ENCODE assay signal across 1 cellular context in the genomic region with DNA sequence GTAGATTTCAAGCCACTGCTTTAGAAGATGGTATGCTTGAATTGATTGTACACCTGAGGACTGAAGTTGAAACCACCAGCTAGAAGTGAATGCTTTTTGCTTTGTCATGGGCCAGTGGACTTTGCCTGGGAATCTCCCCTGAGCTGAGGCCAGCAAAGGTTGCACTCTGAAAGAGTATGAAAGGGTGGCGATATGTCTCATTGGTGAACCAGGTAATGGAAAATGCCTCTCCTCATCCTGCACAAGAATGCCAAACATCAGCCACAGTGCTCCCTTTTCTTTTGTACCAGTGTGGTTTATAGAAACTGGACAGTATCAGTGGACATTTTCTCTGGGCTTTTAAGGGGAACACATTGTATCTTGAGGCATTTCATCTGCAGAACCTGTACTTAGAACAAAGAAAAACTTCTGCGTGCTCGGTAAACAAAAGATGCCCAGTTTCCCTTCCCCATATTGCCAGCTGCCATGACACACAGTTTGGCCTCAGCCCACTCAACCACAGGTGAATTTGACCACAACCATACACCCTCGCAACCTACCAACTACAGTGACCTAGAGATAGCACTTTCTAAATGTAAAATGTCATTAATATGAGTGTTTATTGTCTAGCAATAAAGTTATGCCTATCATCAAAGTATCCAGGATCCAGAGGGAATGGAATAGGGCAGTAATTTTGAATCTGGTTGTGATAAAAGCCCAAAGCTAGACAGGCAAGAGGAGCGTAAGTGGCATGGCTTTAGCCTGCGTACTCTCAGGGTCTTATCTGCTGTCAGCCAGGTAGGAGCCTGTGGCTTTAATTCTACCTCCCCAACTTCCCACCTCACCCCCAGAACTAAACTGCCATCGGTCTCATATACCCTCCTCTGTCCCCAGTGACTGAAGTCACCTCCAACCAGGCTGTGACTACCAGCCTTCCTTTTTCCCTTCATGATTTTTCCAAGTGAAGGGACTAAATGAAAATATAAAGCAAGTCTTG.
TF ChIP-seq lines count a peak whose summit lies in the region.

No MANE protein-coding gene starts in this region.

TF ChIP-seq in HepG2, 621 proteins besides CTCF, POLR2A, EP300 and RAD21 (continued from another document and continues in another):
- TF ChIP-seq, protein P1, sequence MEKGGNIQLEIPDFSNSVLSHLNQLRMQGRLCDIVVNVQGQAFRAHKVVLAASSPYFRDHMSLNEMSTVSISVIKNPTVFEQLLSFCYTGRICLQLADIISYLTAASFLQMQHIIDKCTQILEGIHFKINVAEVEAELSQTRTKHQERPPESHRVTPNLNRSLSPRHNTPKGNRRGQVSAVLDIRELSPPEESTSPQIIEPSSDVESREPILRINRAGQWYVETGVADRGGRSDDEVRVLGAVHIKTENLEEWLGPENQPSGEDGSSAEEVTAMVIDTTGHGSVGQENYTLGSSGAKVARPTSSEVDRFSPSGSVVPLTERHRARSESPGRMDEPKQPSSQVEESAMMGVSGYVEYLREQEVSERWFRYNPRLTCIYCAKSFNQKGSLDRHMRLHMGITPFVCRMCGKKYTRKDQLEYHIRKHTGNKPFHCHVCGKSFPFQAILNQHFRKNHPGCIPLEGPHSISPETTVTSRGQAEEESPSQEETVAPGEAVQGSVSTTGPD (CRISPR knock-in tag; IDR thresholded peaks at IDR 0.05): no peak
- TF ChIP-seq ZFYVE20 (CRISPR knock-in tag; IDR thresholded peaks at IDR 0.05; ENCODE audit: borderline replicate concordance, low read depth) (no peak), AGO1 (IDR thresholded peaks at IDR 0.05; ENCODE audit: low read depth, low read length, poor library complexity, severe bottlenecking) (no peak), TMF1 (CRISPR knock-in tag; IDR thresholded peaks at IDR 0.05; ENCODE audit: low read depth) (no peak), HDAC1 (CRISPR knock-in tag; IDR thresholded peaks at IDR 0.05) (peak; percentile 52; the same call in 1 of the 2 replicates), NR2F6 (IDR thresholded peaks at IDR 0.05) (peak; percentile 38; the same call in 1 of the 2 replicates), NR2F6 (CRISPR knock-in tag; IDR thresholded peaks at IDR 0.05) (peak; percentile 67; the same call in 1 of the 2 replicates), ZNF484 (CRISPR knock-in tag; IDR thresholded peaks at IDR 0.05; ENCODE audit: borderline replicate concordance, low read depth) (no peak), ZNF839 (CRISPR knock-in tag; IDR thresholded peaks at IDR 0.05; ENCODE audit: borderline replicate concordance) (no peak), SP140L (CRISPR knock-in tag; IDR thresholded peaks at IDR 0.05; ENCODE audit: borderline replicate concordance) (no peak), ARNT2 (CRISPR knock-in tag; IDR thresholded peaks at IDR 0.05; ENCODE audit: low read depth) (no peak), SIX4 (CRISPR knock-in tag; IDR thresholded peaks at IDR 0.05) (no peak), SMAD9 (CRISPR knock-in tag; IDR thresholded peaks at IDR 0.05) (no peak), CENPX (CRISPR knock-in tag; IDR thresholded peaks at IDR 0.05) (no peak), MYNN (CRISPR knock-in tag; IDR thresholded peaks at IDR 0.05; ENCODE audit: low read depth) (no peak), ARID2 (CRISPR knock-in tag; IDR thresholded peaks at IDR 0.05; ENCODE audit: borderline replicate concordance) (no peak), ZNF446 (CRISPR knock-in tag; IDR thresholded peaks at IDR 0.05) (no peak)
- TF ChIP-seq, protein P2, sequence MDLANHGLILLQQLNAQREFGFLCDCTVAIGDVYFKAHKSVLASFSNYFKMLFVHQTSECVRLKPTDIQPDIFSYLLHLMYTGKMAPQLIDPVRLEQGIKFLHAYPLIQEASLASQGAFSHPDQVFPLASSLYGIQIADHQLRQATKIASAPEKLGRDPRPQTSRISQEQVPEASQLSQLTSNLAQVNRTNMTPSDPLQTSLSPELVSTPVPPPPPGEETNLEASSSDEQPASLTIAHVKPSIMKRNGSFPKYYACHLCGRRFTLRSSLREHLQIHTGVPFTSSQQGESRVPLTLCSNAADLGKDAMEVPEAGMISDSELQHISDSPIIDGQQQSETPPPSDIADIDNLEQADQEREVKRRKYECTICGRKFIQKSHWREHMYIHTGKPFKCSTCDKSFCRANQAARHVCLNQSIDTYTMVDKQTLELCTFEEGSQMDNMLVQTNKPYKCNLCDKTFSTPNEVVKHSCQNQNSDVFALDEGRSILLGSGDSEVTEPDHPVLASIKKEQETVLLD (CRISPR knock-in tag; IDR thresholded peaks at IDR 0.05; ENCODE audit: low read depth): no peak
- TF ChIP-seq, protein P3, sequence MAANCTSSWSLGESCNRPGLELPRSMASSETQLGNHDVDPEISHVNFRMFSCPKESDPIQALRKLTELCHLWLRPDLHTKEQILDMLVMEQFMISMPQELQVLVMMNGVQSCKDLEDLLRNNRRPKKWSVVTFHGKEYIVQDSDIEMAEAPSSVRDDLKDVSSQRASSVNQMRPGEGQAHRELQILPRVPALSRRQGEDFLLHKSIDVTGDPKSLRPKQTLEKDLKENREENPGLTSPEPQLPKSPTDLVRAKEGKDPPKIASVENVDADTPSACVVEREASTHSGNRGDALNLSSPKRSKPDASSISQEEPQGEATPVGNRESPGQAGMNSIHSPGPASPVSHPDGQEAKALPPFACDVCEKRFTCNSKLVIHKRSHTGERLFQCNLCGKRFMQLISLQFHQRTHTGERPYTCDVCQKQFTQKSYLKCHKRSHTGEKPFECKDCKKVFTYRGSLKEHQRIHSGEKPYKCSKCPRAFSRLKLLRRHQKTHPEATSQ (CRISPR knock-in tag; IDR thresholded peaks at IDR 0.05; ENCODE audit: borderline replicate concordance): no peak
- TF ChIP-seq, protein P4, sequence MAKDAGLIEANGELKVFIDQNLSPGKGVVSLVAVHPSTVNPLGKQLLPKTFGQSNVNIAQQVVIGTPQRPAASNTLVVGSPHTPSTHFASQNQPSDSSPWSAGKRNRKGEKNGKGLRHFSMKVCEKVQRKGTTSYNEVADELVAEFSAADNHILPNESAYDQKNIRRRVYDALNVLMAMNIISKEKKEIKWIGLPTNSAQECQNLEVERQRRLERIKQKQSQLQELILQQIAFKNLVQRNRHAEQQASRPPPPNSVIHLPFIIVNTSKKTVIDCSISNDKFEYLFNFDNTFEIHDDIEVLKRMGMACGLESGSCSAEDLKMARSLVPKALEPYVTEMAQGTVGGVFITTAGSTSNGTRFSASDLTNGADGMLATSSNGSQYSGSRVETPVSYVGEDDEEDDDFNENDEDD (CRISPR knock-in tag; IDR thresholded peaks at IDR 0.05; ENCODE audit: borderline replicate concordance): no peak; the same call in 1 of the 2 replicates
- TF ChIP-seq, protein P5, sequence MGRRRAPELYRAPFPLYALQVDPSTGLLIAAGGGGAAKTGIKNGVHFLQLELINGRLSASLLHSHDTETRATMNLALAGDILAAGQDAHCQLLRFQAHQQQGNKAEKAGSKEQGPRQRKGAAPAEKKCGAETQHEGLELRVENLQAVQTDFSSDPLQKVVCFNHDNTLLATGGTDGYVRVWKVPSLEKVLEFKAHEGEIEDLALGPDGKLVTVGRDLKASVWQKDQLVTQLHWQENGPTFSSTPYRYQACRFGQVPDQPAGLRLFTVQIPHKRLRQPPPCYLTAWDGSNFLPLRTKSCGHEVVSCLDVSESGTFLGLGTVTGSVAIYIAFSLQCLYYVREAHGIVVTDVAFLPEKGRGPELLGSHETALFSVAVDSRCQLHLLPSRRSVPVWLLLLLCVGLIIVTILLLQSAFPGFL (CRISPR knock-in tag; IDR thresholded peaks at IDR 0.05): no peak
- TF ChIP-seq, protein P6, sequence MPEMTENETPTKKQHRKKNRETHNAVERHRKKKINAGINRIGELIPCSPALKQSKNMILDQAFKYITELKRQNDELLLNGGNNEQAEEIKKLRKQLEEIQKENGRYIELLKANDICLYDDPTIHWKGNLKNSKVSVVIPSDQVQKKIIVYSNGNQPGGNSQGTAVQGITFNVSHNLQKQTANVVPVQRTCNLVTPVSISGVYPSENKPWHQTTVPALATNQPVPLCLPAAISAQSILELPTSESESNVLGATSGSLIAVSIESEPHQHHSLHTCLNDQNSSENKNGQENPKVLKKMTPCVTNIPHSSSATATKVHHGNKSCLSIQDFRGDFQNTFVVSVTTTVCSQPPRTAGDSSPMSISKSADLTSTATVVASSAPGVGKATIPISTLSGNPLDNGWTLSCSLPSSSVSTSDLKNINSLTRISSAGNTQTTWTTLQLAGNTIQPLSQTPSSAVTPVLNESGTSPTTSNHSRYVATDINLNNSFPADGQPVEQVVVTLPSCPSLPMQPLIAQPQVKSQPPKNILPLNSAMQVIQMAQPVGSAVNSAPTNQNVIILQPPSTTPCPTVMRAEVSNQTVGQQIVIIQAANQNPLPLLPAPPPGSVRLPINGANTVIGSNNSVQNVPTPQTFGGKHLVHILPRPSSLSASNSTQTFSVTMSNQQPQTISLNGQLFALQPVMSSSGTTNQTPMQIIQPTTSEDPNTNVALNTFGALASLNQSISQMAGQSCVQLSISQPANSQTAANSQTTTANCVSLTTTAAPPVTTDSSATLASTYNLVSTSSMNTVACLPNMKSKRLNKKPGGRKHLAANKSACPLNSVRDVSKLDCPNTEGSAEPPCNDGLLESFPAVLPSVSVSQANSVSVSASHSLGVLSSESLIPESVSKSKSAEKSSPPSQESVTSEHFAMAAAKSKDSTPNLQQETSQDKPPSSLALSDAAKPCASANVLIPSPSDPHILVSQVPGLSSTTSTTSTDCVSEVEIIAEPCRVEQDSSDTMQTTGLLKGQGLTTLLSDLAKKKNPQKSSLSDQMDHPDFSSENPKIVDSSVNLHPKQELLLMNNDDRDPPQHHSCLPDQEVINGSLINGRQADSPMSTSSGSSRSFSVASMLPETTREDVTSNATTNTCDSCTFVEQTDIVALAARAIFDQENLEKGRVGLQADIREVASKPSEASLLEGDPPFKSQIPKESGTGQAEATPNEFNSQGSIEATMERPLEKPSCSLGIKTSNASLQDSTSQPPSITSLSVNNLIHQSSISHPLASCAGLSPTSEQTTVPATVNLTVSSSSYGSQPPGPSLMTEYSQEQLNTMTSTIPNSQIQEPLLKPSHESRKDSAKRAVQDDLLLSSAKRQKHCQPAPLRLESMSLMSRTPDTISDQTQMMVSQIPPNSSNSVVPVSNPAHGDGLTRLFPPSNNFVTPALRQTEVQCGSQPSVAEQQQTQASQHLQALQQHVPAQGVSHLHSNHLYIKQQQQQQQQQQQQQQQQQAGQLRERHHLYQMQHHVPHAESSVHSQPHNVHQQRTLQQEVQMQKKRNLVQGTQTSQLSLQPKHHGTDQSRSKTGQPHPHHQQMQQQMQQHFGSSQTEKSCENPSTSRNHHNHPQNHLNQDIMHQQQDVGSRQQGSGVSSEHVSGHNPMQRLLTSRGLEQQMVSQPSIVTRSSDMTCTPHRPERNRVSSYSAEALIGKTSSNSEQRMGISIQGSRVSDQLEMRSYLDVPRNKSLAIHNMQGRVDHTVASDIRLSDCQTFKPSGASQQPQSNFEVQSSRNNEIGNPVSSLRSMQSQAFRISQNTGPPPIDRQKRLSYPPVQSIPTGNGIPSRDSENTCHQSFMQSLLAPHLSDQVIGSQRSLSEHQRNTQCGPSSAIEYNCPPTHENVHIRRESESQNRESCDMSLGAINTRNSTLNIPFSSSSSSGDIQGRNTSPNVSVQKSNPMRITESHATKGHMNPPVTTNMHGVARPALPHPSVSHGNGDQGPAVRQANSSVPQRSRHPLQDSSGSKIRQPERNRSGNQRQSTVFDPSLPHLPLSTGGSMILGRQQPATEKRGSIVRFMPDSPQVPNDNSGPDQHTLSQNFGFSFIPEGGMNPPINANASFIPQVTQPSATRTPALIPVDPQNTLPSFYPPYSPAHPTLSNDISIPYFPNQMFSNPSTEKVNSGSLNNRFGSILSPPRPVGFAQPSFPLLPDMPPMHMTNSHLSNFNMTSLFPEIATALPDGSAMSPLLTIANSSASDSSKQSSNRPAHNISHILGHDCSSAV (CRISPR knock-in tag; IDR thresholded peaks at IDR 0.05; ENCODE audit: borderline replicate concordance): no peak
- TF ChIP-seq, protein P7, sequence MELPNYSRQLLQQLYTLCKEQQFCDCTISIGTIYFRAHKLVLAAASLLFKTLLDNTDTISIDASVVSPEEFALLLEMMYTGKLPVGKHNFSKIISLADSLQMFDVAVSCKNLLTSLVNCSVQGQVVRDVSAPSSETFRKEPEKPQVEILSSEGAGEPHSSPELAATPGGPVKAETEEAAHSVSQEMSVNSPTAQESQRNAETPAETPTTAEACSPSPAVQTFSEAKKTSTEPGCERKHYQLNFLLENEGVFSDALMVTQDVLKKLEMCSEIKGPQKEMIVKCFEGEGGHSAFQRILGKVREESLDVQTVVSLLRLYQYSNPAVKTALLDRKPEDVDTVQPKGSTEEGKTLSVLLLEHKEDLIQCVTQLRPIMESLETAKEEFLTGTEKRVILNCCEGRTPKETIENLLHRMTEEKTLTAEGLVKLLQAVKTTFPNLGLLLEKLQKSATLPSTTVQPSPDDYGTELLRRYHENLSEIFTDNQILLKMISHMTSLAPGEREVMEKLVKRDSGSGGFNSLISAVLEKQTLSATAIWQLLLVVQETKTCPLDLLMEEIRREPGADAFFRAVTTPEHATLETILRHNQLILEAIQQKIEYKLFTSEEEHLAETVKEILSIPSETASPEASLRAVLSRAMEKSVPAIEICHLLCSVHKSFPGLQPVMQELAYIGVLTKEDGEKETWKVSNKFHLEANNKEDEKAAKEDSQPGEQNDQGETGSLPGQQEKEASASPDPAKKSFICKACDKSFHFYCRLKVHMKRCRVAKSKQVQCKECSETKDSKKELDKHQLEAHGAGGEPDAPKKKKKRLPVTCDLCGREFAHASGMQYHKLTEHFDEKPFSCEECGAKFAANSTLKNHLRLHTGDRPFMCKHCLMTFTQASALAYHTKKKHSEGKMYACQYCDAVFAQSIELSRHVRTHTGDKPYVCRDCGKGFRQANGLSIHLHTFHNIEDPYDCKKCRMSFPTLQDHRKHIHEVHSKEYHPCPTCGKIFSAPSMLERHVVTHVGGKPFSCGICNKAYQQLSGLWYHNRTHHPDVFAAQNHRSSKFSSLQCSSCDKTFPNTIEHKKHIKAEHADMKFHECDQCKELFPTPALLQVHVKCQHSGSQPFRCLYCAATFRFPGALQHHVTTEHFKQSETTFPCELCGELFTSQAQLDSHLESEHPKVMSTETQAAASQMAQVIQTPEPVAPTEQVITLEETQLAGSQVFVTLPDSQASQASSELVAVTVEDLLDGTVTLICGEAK (IDR thresholded peaks at IDR 0.05): no peak
- TF ChIP-seq, protein P7 (CRISPR knock-in tag; IDR thresholded peaks at IDR 0.05): no peak
